13 cellular contexts compared by ENCODE assay signal in the genomic region with DNA sequence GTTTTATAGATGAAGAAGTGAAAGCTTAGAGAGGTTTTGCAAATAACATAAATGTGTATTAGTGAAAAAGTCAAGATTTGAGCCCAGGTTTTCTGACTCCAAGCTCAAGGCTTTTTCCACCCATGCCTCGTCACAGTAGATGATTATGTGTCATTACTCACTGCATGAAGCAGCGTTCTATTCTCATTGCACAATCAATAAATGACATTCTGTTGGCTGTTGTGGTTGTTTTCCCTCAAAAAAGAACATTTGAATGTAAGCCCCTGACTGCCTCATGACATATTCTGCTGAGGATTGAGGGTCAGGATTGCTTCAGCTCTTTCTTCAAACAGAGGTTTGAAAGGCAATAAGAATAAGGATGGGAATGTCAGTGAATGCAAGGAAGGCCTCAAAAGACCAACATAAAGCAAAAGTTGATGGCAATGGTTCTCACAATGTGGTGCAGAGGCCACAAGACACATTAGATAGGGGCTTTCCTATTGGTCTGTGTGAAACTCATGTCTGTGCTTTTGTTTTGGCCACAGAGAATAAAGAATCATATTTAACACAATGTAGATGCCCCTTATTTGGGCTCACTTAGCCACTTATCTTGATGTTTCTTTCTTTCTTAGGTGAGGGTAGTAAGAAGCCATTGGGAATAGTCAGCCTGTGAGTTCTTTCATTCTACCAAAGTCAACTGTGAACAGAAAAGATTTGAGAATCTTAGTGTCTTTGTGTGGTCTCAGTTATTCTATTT. TPM values are rescaled to one million over a fixed set of nuclear protein-coding genes. Genes with fewer than 3 reads are reported as not detected.
DNase-seq lines count a peak whose midpoint lies in the region; ATAC-seq and TF ChIP-seq lines count a peak whose summit lies in the region.
"Had no signal": no experiment of that assay in that cellular context is flagged by ENCODE, and none has a peak within 500 bp of the region (broad histone marks: within the 10 kb centered on the region; RNA-seq: fewer than 3 reads in every experiment).

No MANE protein-coding gene starts in this region.

- H3K4me3 ChIP-seq in epithelial cell of esophagus (ENCODE audit: low read length), result no peak overlapping the region
- no peak overlapping the region for H3K4me3 ChIP-seq in MG63
- H3K4me3 ChIP-seq: cardiac muscle cell had no signal

- H3K27ac Mint-ChIP-seq in nephron progenitor cell, result no peak overlapping the region
- H3K27ac Mint-ChIP-seq: activated CD8-positive, alpha-beta T cell treated with anti-CD3 and anti-CD28 coated beads, Interleukin-2, amount 10 ng/mL, durations not matched to agents 7 days and 5 days; CD4-positive, CD25-positive, alpha-beta regulatory T cell had no signal

- H3K4me3 Mint-ChIP-seq in nephron progenitor cell, result no peak overlapping the region
- H3K4me3 Mint-ChIP-seq: activated CD8-positive, alpha-beta T cell treated with anti-CD3 and anti-CD28 coated beads, Interleukin-2, amount 10 ng/mL, durations not matched to agents 7 days and 5 days; CD4-positive, CD25-positive, alpha-beta regulatory T cell had no signal

- H3K36me3 Mint-ChIP-seq in nephron progenitor cell (ENCODE audit: low read depth), result no peaks in the 10 kb centered on the region
- H3K36me3 Mint-ChIP-seq: CD4-positive, CD25-positive, alpha-beta regulatory T cell had no signal

- H3K4me1 Mint-ChIP-seq in nephron progenitor cell, result peaks cover 13% of the 10 kb centered on the region

- H3K36me3 ChIP-seq in MG63, result no peaks in the 10 kb centered on the region
- H3K36me3 ChIP-seq: cardiac muscle cell had no signal

- peaks cover 22% of the 10 kb centered on the region for H3K27me3 Mint-ChIP-seq in nephron progenitor cell (ENCODE audit: low read depth, poor library complexity)

- no peaks in the 10 kb centered on the region for H3K9me3 Mint-ChIP-seq in nephron progenitor cell

- TF ChIP-seq CTCF in epithelial cell of esophagus (IDR thresholded peaks at IDR 0.05; ENCODE audit: insufficient read depth, low read depth, low read length, missing control alignments), result no peak
- no peak for TF ChIP-seq CTCF in nephron progenitor cell (IDR thresholded peaks at IDR 0.05)

- peaks cover 22% of the 10 kb centered on the region for H3K27me3 ChIP-seq in MG63
- H3K27me3 ChIP-seq: cardiac muscle cell had no signal

- DNase-seq in EH (ENCODE audit: low read depth), result peak; percentile 27
- peak; percentile 62 for DNase-seq in epithelial cell of esophagus (ENCODE audit: low read depth)
- no peak for DNase-seq in activated gamma-delta T cell (lab: John Stamatoyannopoulos, UW)
- no peak for DNase-seq in MG63
- DNase-seq in nephron progenitor cell, result no peak
- DNase-seq: activated CD8-positive, alpha-beta T cell treated with anti-CD3 and anti-CD28 coated beads, Interleukin-2, amount 10 ng/mL, durations not matched to agents 7 days and 5 days; CD4-positive, CD25-positive, alpha-beta regulatory T cell; Kasumi-1; stimulated activated CD8-positive, alpha-beta memory T cell treated with anti-CD3 and anti-CD28 coated beads, Interleukin-4, amount 100 ng/mL, for 48 hours had no signal

- ATAC-seq in GM19455 (IDR thresholded peaks at IDR 0.05; ENCODE audit: unreplicated experiment) (peak; percentile 51), HG03159 (IDR thresholded peaks at IDR 0.05; ENCODE audit: unreplicated experiment) (peak; percentile 58)
- ATAC-seq in activated CD4-positive, CD25-positive, alpha-beta regulatory T cell treated with anti-CD3 and anti-CD28 coated beads, Interleukin-2, amount 50 U/mL, for 24 hours, result no peak
- ATAC-seq: activated CD8-positive, alpha-beta T cell treated with anti-CD3 and anti-CD28 coated beads, Interleukin-2, amount 10 ng/mL, durations not matched to agents 7 days and 5 days had no signal

- no peaks in the 10 kb centered on the region for H3K9me3 ChIP-seq in MG63

RNA-seq across cellular contexts. Expression of a gene that starts 5.4 kb away (rescaled TPM):
- total RNA-seq in MG63 (2014; rRNA removed; shearing (Covaris generic); ENCODE audit: low replicate concordance), result 6.3 and 6.8 TPM in 2 replicates

Comparison
In these comparisons a context has a peak if more than half of its experiments do, and no peak if none do; other contexts are left out.
1. DNase-seq: peak in EH (single experiment) and epithelial cell of esophagus (single experiment); none in activated gamma-delta T cell (single experiment), MG63 (single experiment) and nephron progenitor cell (single experiment).
2. ATAC-seq: peak in GM19455 (single experiment) and HG03159 (single experiment); none in activated CD4-positive, CD25-positive, alpha-beta regulatory T cell treated with anti-CD3 and anti-CD28 coated beads, Interleukin-2, amount 50 U/mL, for 24 hours (0 of 2).